12 cellular contexts compared by ENCODE assay signal in the genomic region with DNA sequence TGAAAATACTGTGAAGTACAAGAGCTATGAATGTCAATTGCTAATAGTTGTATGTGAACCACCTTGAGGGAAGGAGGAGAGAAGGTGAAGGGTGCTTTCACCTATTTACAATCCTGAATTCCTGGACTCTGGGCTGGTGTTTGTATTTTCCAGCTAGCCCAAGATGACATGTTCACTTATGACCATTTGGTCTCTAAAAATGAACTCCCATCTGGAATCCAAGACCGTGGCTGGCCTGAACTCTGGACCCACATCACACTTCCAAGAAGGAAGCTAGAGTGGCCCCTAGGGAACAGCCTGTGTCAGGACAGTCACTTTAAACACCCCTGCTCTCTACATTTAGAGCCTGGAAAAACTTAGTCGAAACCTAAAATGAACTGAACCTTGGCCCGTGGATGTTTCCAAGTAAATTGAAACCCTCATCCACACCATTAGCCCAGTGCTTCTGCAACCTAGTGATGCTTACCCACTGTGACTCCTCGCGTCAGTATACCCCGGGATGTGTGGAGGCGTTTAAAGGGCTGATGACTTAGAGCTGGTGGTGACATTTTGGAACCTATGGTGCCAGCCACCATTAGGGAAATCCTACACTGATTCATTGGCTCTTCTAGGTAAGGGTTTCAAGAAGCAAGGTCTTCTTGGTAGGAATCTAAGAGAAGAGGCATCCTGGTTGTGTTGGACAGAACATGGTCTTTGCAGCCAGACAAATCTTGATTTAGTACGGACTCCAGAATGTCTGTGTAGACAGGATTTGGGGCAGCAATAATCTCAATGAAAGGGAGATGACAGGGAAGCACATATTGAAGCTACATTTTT.
DNase-seq lines count a peak whose midpoint lies in the region; TF ChIP-seq lines count a peak whose summit lies in the region.
"Had no signal": no experiment of that assay in that cellular context is flagged by ENCODE, and none has a peak within 500 bp of the region (broad histone marks: within the 10 kb centered on the region; RNA-seq: fewer than 3 reads in every experiment).

No MANE protein-coding gene starts in this region.

- no peaks in the 10 kb centered on the region for H4K20me1 ChIP-seq in osteoblast (ENCODE audit: insufficient read depth, low read length)

- H3K36me3 ChIP-seq in brain microvascular endothelial cell (replicated peaks) (no peaks in the 10 kb centered on the region), osteoblast (ENCODE audit: insufficient read depth, low read length) (no peaks in the 10 kb centered on the region)

- no peak overlapping the region for H3K4me2 ChIP-seq in osteoblast (ENCODE audit: insufficient read depth, low read length)

- no peaks in the 10 kb centered on the region for H3K79me2 ChIP-seq in osteoblast (ENCODE audit: insufficient read depth, low read length)

- H3K4me1 ChIP-seq in osteoblast (ENCODE audit: insufficient read depth, low read length) = no peaks in the 10 kb centered on the region

- TF ChIP-seq CTCF in brain microvascular endothelial cell (IDR thresholded peaks at IDR 0.05; ENCODE audit: low read depth, low read length, missing control alignments) (peak; percentile 5), osteoblast (IDR thresholded peaks at IDR 0.05; ENCODE audit: extremely low read depth, low read depth, low read length) (no peak)

- in situ Hi-C loops in brain microvascular endothelial cell (cut with HindIII; ENCODE audit: low pct_ligation_motif_present, low sequenced_read_pairs) = no loop called here

- peaks cover 47% of the 10 kb centered on the region for H3K27me3 ChIP-seq in brain microvascular endothelial cell (replicated peaks)
- H3K27me3 ChIP-seq in osteoblast (ENCODE audit: insufficient read depth, low read length) = peaks cover 64% of the 10 kb centered on the region

- H3K27ac ChIP-seq in brain microvascular endothelial cell = no peak overlapping the region
- H3K27ac ChIP-seq in osteoblast (ENCODE audit: low read depth, low read length) = no peak overlapping the region

- DNase-seq in DMS 273 (lab: John Stamatoyannopoulos, UW; ENCODE audit: unreplicated experiment) (peak; percentile 35), DMS 273 treated with DMSO at 0.1 percent for 48 hours (lab: John Stamatoyannopoulos, UW) (no peak), HuH-7 (ENCODE audit: low spot score) (peak; percentile 55), brain microvascular endothelial cell (no peak), osteoblast (ENCODE audit: insufficient read length, low spot score, missing footprints) (peak; percentile 74), hypothalamus (lab: John Stamatoyannopoulos, UW) (no peak), DMS79 treated with DMSO at 0.1 percent for 48 hours (lab: John Stamatoyannopoulos, UW) (no peak), SIG-M5 treated with dmso at 0.1 percent for 504 hours (lab: John Stamatoyannopoulos, UW; ENCODE audit: unreplicated experiment) (no peak)
- DNase-seq: activated gamma-delta T cell treated with Interleukin-2 at 50 U/mL for 16 hours, dermis blood vessel endothelial cell, EL, HCEC 1CT had no signal

- no peaks in the 10 kb centered on the region for H3K9me3 ChIP-seq in osteoblast (ENCODE audit: low read depth, low read length)

- H2AFZ ChIP-seq in osteoblast (ENCODE audit: low read length) = no peak overlapping the region

- no peak overlapping the region for H3K4me3 ChIP-seq in brain microvascular endothelial cell (ENCODE audit: low read depth, low read length)
- H3K4me3 ChIP-seq in osteoblast (ENCODE audit: insufficient read depth, low read length) = no peak overlapping the region

Comparison
In these comparisons a context has a peak if more than half of its experiments do, and no peak if none do; other contexts are left out.
1. DNase-seq: peak in DMS 273 (single experiment), HuH-7 (single experiment) and osteoblast (single experiment); none in DMS 273 treated with DMSO at 0.1 percent for 48 hours (single experiment), brain microvascular endothelial cell (single experiment), hypothalamus (0 of 51), DMS79 treated with DMSO at 0.1 percent for 48 hours (single experiment) and SIG-M5 treated with dmso at 0.1 percent for 504 hours (single experiment).